Comparison of ENCODE assay signal across 34 cellular contexts in the genomic region with DNA sequence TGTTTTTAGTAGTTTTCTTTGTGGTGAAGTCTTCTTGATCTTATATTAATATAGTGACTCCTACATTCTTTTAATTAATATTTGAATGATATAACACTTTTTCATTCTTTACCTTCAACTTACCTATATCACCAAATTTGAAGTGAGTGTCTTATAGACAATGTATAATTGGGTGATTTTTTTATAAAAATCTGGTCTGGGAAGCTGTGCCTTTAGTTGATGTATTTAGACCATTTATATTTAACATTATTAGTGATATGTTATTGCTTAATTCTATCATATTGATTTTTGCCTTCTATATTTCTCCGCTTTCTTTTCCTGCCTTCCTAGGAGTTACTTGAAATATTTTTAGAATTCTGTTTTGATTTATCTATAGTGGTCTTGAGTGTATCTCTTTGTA.
"Had no signal": no experiment of that assay in that cellular context is flagged by ENCODE, and none has a peak within 500 bp of the region (broad histone marks: within the 10 kb centered on the region; RNA-seq: fewer than 3 reads in every experiment).

No MANE protein-coding gene starts in this region.

- H3K4me3 ChIP-seq: MG63 had no signal

- H3K27me3 ChIP-seq: MG63 had no signal

- DNase-seq: Karpas-422, Kasumi-1, KG1, MG63, MM.1S, MV-4-11, NCI-H1048, NCI-H1092, NCI-H1092 treated with DMSO at 0.1 percent for 48 hours, NCI-H1105, NCI-H1105 treated with DMSO at 0.1 percent for 48 hours, NCI-H1417, NCI-H1417 treated with DMSO at 0.1 percent for 48 hours, NCI-H1436, NCI-H1436 treated with DMSO at 0.1 percent for 48 hours, NCI-H146, NCI-H1694, NCI-H1694 treated with DMSO at 0.1 percent for 48 hours, NCI-H187, NCI-H187 treated with DMSO at 0.1 percent for 48 hours, NCI-H1930, NCI-H2029, NCI-H2029 treated with DMSO at 0.1 percent for 48 hours, NCI-H2081, NCI-H2081 treated with DMSO at 0.1 percent for 48 hours, NCI-H2107, NCI-H2171, NCI-H2171 treated with DMSO at 0.1 percent for 48 hours, NCI-H2227 treated with DMSO at 0.1 percent for 48 hours, NCI-H226, NCI-H345, NCI-H446, NCI-H446 treated with DMSO at 0.1 percent for 48 hours had no signal

- H3K36me3 ChIP-seq: MG63 had no signal

- H3K9ac ChIP-seq: KMS-11 had no signal

- H3K4me2 ChIP-seq: KMS-11 had no signal

- H3K9me3 ChIP-seq: MG63 had no signal

- H3K27ac ChIP-seq: KMS-11 had no signal
